10 cellular contexts compared by ENCODE assay signal in the genomic region with DNA sequence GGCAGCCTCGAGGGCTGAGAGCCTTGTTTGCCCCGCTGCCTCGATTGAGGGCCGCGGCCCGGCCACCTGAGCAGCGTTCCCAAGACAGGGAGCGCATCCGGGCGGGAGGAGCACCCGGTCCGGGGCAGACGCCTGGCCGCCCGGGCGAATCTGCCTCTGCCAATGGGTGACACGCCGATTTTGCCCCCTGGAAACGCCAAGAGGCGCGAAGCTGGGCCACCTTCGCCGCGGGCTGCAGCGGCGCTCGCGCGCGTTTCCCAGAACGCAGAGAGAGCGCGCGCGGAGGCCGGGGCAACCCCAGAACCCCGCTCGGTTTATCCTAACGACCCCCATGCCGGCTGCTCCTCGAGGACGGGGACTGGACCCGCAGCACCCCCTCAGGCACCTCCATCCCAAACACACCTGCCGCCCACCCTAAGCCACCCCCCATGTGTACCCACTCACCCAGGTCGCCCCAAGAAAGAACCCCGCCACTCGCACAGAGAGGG. TPM values are rescaled to one million over a fixed set of nuclear protein-coding genes. Genes with fewer than 3 reads are reported as not detected.
DNase-seq lines count a peak whose midpoint lies in the region; ATAC-seq and TF ChIP-seq lines count a peak whose summit lies in the region.
"Had no signal": no experiment of that assay in that cellular context is flagged by ENCODE, and none has a peak within 500 bp of the region (broad histone marks: within the 10 kb centered on the region; RNA-seq: fewer than 3 reads in every experiment).

No MANE protein-coding gene starts in this region.

- peak overlapping the region; percentile 31 to 47 (median 40) for H3K4me3 ChIP-seq in stomach

- no peaks in the 10 kb centered on the region for H3K9me3 Mint-ChIP-seq in T-helper 1 cell treated with Interleukin-12 subunit alpha and Interleukin-12 subunit beta and Interleukin-4 antibody, amounts not matched to agents 30 μg/mL and 1 μg/mL, for 36 hours
- H3K9me3 Mint-ChIP-seq in activated CD8-positive, alpha-beta T cell treated with anti-CD3 and anti-CD28 coated beads, Interleukin-2, amount 10 ng/mL, durations not matched to agents 7 days and 5 days (ENCODE audit: insufficient read depth): no peaks in the 10 kb centered on the region

- peaks cover 0 to 22% (median 21%) of the 10 kb centered on the region in 3 donors for H3K27me3 ChIP-seq in stomach

- DNase-seq in T-helper 1 cell (no peak), iPS-NIHi7 (ENCODE audit: extremely low spot score) (peak; percentile 61), stomach (no peak), DMS79 (lab: John Stamatoyannopoulos, UW) (no peak), omental fat pad (ENCODE audit: low spot score) (no peak)
- DNase-seq in activated CD8-positive, alpha-beta T cell treated with anti-CD3 and anti-CD28 coated beads, Interleukin-2, amount 10 ng/mL, durations not matched to agents 7 days and 5 days: no peak
- DNase-seq: stimulated activated CD4-positive, alpha-beta T cell treated with anti-CD3 and anti-CD28 coated beads, Interleukin-2, amount 100 ng/mL, for 24 hours had no signal

- H3K4me1 ChIP-seq in stomach: peaks cover 0 to 26% (median 19%) of the 10 kb centered on the region in 4 donors

- no peaks in the 10 kb centered on the region for H3K9me3 ChIP-seq in stomach

- POLR2A ChIA-PET in activated CD8-positive, alpha-beta T cell treated with anti-CD3 and anti-CD28 coated beads, Interleukin-2, amount 10 ng/mL, durations not matched to agents 7 days and 5 days (lab: Charles Lee): no interaction called here

- no peak for TF ChIP-seq EP300 in stomach (IDR thresholded peaks at IDR 0.05)

- no peaks in the 10 kb centered on the region for H3K36me3 ChIP-seq in stomach

- H3K4me1 Mint-ChIP-seq in T-helper 1 cell treated with Interleukin-12 subunit alpha and Interleukin-12 subunit beta and Interleukin-4 antibody, amounts not matched to agents 30 μg/mL and 1 μg/mL, for 36 hours (ENCODE audit: low read depth): peaks cover 8% of the 10 kb centered on the region
- H3K4me1 Mint-ChIP-seq in activated CD8-positive, alpha-beta T cell treated with anti-CD3 and anti-CD28 coated beads, Interleukin-2, amount 10 ng/mL, durations not matched to agents 7 days and 5 days (ENCODE audit: low read depth): peaks cover 17% of the 10 kb centered on the region

- H3K36me3 Mint-ChIP-seq in T-helper 1 cell treated with Interleukin-12 subunit alpha and Interleukin-12 subunit beta and Interleukin-4 antibody, amounts not matched to agents 30 μg/mL and 1 μg/mL, for 36 hours (ENCODE audit: low read depth): no peaks in the 10 kb centered on the region
- H3K36me3 Mint-ChIP-seq in activated CD8-positive, alpha-beta T cell treated with anti-CD3 and anti-CD28 coated beads, Interleukin-2, amount 10 ng/mL, durations not matched to agents 7 days and 5 days (ENCODE audit: low read depth): no peaks in the 10 kb centered on the region

- peaks cover 20% of the 10 kb centered on the region for H3K27me3 Mint-ChIP-seq in T-helper 1 cell treated with Interleukin-12 subunit alpha and Interleukin-12 subunit beta and Interleukin-4 antibody, amounts not matched to agents 30 μg/mL and 1 μg/mL, for 36 hours (ENCODE audit: low read depth)
- peaks cover 8% of the 10 kb centered on the region for H3K27me3 Mint-ChIP-seq in activated CD8-positive, alpha-beta T cell treated with anti-CD3 and anti-CD28 coated beads, Interleukin-2, amount 10 ng/mL, durations not matched to agents 7 days and 5 days (ENCODE audit: low read depth)

- peak overlapping the region; percentile 21 for H3K4me3 Mint-ChIP-seq in T-helper 1 cell treated with Interleukin-12 subunit alpha and Interleukin-12 subunit beta and Interleukin-4 antibody, amounts not matched to agents 30 μg/mL and 1 μg/mL, for 36 hours
- peak overlapping the region; percentile 42 for H3K4me3 Mint-ChIP-seq in activated CD8-positive, alpha-beta T cell treated with anti-CD3 and anti-CD28 coated beads, Interleukin-2, amount 10 ng/mL, durations not matched to agents 7 days and 5 days

- no peak for TF ChIP-seq POLR2A in stomach (IDR thresholded peaks at IDR 0.05)

- CTCF ChIA-PET in activated CD8-positive, alpha-beta T cell treated with anti-CD3 and anti-CD28 coated beads, Interleukin-2, amount 10 ng/mL, durations not matched to agents 7 days and 5 days (lab: Charles Lee): no interaction called here

- H3K27ac Mint-ChIP-seq in T-helper 1 cell treated with Interleukin-12 subunit alpha and Interleukin-12 subunit beta and Interleukin-4 antibody, amounts not matched to agents 30 μg/mL and 1 μg/mL, for 36 hours: no peak overlapping the region
- H3K27ac Mint-ChIP-seq in activated CD8-positive, alpha-beta T cell treated with anti-CD3 and anti-CD28 coated beads, Interleukin-2, amount 10 ng/mL, durations not matched to agents 7 days and 5 days: no peak overlapping the region

- peak overlapping the region in 1 of 5 donors; percentile 12 for H3K27ac ChIP-seq in stomach
- H3K27ac ChIP-seq: C4-2B had no signal

- intact Hi-C loops in stomach (cut with DNase I; ENCODE audit: low total_unique reads): no loop called here

- ATAC-seq in activated CD8-positive, alpha-beta T cell treated with anti-CD3 and anti-CD28 coated beads, Interleukin-2, amount 10 ng/mL, durations not matched to agents 7 days and 5 days: no peak
- ATAC-seq in HG03521 (IDR thresholded peaks at IDR 0.05; ENCODE audit: unreplicated experiment) (no peak), omental fat pad (ENCODE audit: low FRiP score) (no peak)

- TF ChIP-seq CTCF in stomach (IDR thresholded peaks at IDR 0.05) (no peak), omental fat pad (IDR thresholded peaks at IDR 0.05) (no peak)

- WGBS in stomach, 5 donors: 9 to 50% (median 32%) methylated on average over 5 to 47 of the region's 47 CpGs

RNA-seq across cellular contexts. Expression of a gene that starts 0.6 kb away (rescaled TPM):
- under 1 TPM; 0.13 to 0.21 TPM for total RNA-seq in activated CD8-positive, alpha-beta T cell treated with anti-CD3 and anti-CD28 coated beads, Interleukin-2, amount 10 ng/mL, durations not matched to agents 7 days and 5 days
- 10 to 100 TPM in 3 of 5 donors, under 1 TPM in 1, not detected in 1; 0.89 to 70.0 (median 17.6) TPM for total RNA-seq in stomach
- 10 to 100 TPM in 1 of 3 donors, 1 to 10 TPM in 2; 1.4 to 16.6 (median 4.9) TPM for polyA plus RNA-seq in stomach
- under 1 TPM in 2 of 4 donors, not detected in 2; 0.19 to 0.38 TPM for total RNA-seq in omental fat pad

RNA-seq across cellular contexts. Expression of a gene that starts 25.5 kb away (rescaled TPM):
- 10 to 100 TPM; 84.8 to 92.4 TPM for total RNA-seq in activated CD8-positive, alpha-beta T cell treated with anti-CD3 and anti-CD28 coated beads, Interleukin-2, amount 10 ng/mL, durations not matched to agents 7 days and 5 days
- total RNA-seq in stomach (10 to 100 TPM; 26.3 to 85.2 (median 42.0) TPM), omental fat pad (10 to 100 TPM; 37.5 to 62.1 (median 55.2) TPM)
- polyA plus RNA-seq in stomach: 10 to 100 TPM; 25.0 to 55.0 (median 33.3) TPM
